ENCODE assay signal across 10 cellular contexts in the genomic region with DNA sequence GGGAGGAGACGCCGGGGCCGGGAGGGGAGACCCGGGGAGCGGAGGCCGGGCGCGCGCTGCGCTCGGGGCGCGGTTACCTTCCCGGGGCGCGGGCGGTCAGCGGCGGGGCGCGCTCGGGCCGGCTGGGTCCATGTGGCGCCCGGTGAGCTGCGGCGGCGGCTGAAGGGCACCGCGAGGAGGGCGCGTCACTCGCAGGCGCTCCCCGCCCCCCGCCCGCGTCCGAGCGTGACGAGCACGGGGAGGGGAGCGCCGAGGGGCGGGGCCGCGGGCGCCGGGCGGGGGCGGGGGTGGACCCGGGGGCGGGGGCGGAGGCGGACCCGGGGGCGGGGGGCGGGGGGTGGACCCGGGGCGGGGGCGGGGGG. TPM values are rescaled to one million over a fixed set of nuclear protein-coding genes. Genes with fewer than 3 reads are reported as not detected.
A peak's percentile ranks its signal among the peaks of the same experiment; 100 is the strongest.
DNase-seq lines count a peak whose midpoint lies in the region; ATAC-seq, FAIRE-seq and TF ChIP-seq lines count a peak whose summit lies in the region.
"Had no signal": no experiment of that assay in that cellular context is flagged by ENCODE, and none has a peak within 500 bp of the region (broad histone marks: within the 10 kb centered on the region; RNA-seq: fewer than 3 reads in every experiment).

Gene CPLX1, minus strand, starts transcription at position 161 of the 362 bp plus-strand sequence. CDS start 1,607 bp downstream, outside the sequence.

- 1 to 2% methylated on average over 34 to 35 of the region's 61 CpGs for WGBS in ectodermal cell, 2 experiments

- H3K4me3 ChIP-seq in MG63 (no peak within 1 kb of the TSS), ectodermal cell (ENCODE audit: insufficient read depth, low read depth, low read length) (peak within 1 kb of the TSS; percentile 16)

- H3K27me3 Mint-ChIP-seq in osteocyte (ENCODE audit: unreplicated experiment), result peaks cover 34% of the 10 kb centered on the region

- peaks cover 2% of the 10 kb centered on the region for H3K4me1 Mint-ChIP-seq in osteocyte (ENCODE audit: unreplicated experiment)

- no peaks in the 10 kb centered on the region for H3K9me3 Mint-ChIP-seq in osteocyte (ENCODE audit: unreplicated experiment)

- DNase-seq in NCI-H2029 (lab: John Stamatoyannopoulos, UW) (peak; percentile 17), NCI-H2029 treated with DMSO at 0.1 percent for 48 hours (lab: John Stamatoyannopoulos, UW) (no peak), MG63 (peak; percentile 22), osteocyte (ENCODE audit: extremely low spot score, unreplicated experiment) (no peak), H54 (ENCODE audit: insufficient read length, low spot score) (no peak)
- no peak for DNase-seq in activated CD8-positive, alpha-beta memory T cell treated with anti-CD3 and anti-CD28 coated beads, Interleukin-2, amount 50 U/mL, for 48 hours

- H3K27ac Mint-ChIP-seq in osteocyte (ENCODE audit: unreplicated experiment), result no peak within 1 kb of the TSS

- H3K9me3 ChIP-seq in MG63 (no peaks in the 10 kb centered on the region), ectodermal cell (ENCODE audit: control insufficient read depth, low read length) (no peaks in the 10 kb centered on the region)

- H3K27ac ChIP-seq in ectodermal cell (ENCODE audit: insufficient read depth, low read depth, low read length, poor library complexity, severe bottlenecking), result no peak within 1 kb of the TSS
- H3K27ac ChIP-seq: C4-2B had no signal

- ATAC-seq in GM21381 (IDR thresholded peaks at IDR 0.05; ENCODE audit: unreplicated experiment), result no peak

- H3K36me3 Mint-ChIP-seq in osteocyte (ENCODE audit: unreplicated experiment), result peaks cover 2% of the 10 kb centered on the region

- no peak for TF ChIP-seq CTCF in osteocyte (IDR thresholded peaks at IDR 0.05)

- no peak for FAIRE-seq in H54 (lab: Jason Lieb, UNC)

- peak within 1 kb of the TSS; percentile 29 for H3K4me3 Mint-ChIP-seq in osteocyte (ENCODE audit: unreplicated experiment)

- H3K36me3 ChIP-seq in MG63 (no peaks in the 10 kb centered on the region), ectodermal cell (ENCODE audit: control insufficient read depth, insufficient read depth, low read length) (no peaks in the 10 kb centered on the region)

- TF ChIP-seq POLR2A in H54 (IDR thresholded peaks at IDR 0.05; ENCODE audit: low read depth, low read length), result no peak

- H3K27me3 ChIP-seq in MG63 (peaks cover 8% of the 10 kb centered on the region; the same call in 1 of the 2 replicates), ectodermal cell (ENCODE audit: control insufficient read depth, insufficient read depth, low read length, poor library complexity, severe bottlenecking) (peaks cover 78% of the 10 kb centered on the region)

- peaks cover 8% of the 10 kb centered on the region for H3K4me1 ChIP-seq in ectodermal cell (ENCODE audit: control insufficient read depth, insufficient read depth, low read length)

RNA-seq across cellular contexts. Expression of gene CPLX1, which starts in this region (rescaled TPM):
- total RNA-seq in MG63 (2014; rRNA removed; shearing (Covaris generic); ENCODE audit: low replicate concordance), result not detected in 2 replicates
- 0.39 TPM for polyA plus RNA-seq in ectodermal cell (2013, experiment 1 of 4)
- polyA plus RNA-seq in ectodermal cell (2013, experiment 2 of 4), result not detected
- polyA plus RNA-seq in ectodermal cell (2013, experiment 3 of 4), result 0.43 TPM
- polyA plus RNA-seq in ectodermal cell (2013, experiment 4 of 4), result 0.41 TPM
- total RNA-seq in osteocyte, result not detected in 2 replicates
- total RNA-seq: RPMI7951 had no signal

Comparison
In these comparisons a context has a peak if more than half of its experiments do, and no peak if none do; other contexts are left out.
1. Peak in DNase-seq in MG63; RNA of the gene not detected or under 1 TPM.